In genomic region chr14:27386391-27386790, GRCh38 we compare ENCODE assay signal across 20 cellular contexts.
DNase-seq lines count a peak whose midpoint lies in the region; ATAC-seq, FAIRE-seq and TF ChIP-seq lines count a peak whose summit lies in the region.
"Had no signal": no experiment of that assay in that cellular context is flagged by ENCODE, and none has a peak within 500 bp of the region (broad histone marks: within the 10 kb centered on the region; RNA-seq: fewer than 3 reads in every experiment).

No MANE protein-coding gene starts in this region.

- no peaks in the 10 kb centered on the region for H4K20me1 ChIP-seq in astrocyte (ENCODE audit: insufficient read depth, low read length)

- FAIRE-seq in astrocyte (lab: Jason Lieb, UNC): no peak
- FAIRE-seq: A204.1, H1, HepG2 had no signal

- H3K4me2 ChIP-seq in astrocyte (ENCODE audit: low read length): no peak overlapping the region

- H3K27ac Mint-ChIP-seq in astrocyte (ENCODE audit: unreplicated experiment) (peak overlapping the region; percentile 82), mesothelial cell of epicardium (no peak overlapping the region)
- no peak overlapping the region for H3K27ac Mint-ChIP-seq in activated CD8-positive, alpha-beta memory T cell treated with anti-CD3 and anti-CD28 coated beads, Interleukin-2, amount 10 ng/mL, durations not matched to agents 7 days and 5 days
- H3K27ac Mint-ChIP-seq: CD4-positive, alpha-beta T cell; IgD-negative memory B cell had no signal

- H3K9me3 Mint-ChIP-seq in astrocyte (ENCODE audit: unreplicated experiment) (no peaks in the 10 kb centered on the region), mesothelial cell of epicardium (no peaks in the 10 kb centered on the region)
- peaks cover 23% of the 10 kb centered on the region for H3K9me3 Mint-ChIP-seq in activated CD8-positive, alpha-beta memory T cell treated with anti-CD3 and anti-CD28 coated beads, Interleukin-2, amount 10 ng/mL, durations not matched to agents 7 days and 5 days (ENCODE audit: low read depth)

- H3K36me3 Mint-ChIP-seq in astrocyte (ENCODE audit: low read depth, unreplicated experiment) (no peaks in the 10 kb centered on the region), mesothelial cell of epicardium (no peaks in the 10 kb centered on the region)
- H3K36me3 Mint-ChIP-seq in activated CD8-positive, alpha-beta memory T cell treated with anti-CD3 and anti-CD28 coated beads, Interleukin-2, amount 10 ng/mL, durations not matched to agents 7 days and 5 days: no peaks in the 10 kb centered on the region
- H3K36me3 Mint-ChIP-seq: IgD-negative memory B cell had no signal

- H3K4me3 Mint-ChIP-seq in astrocyte (ENCODE audit: unreplicated experiment) (no peak overlapping the region), mesothelial cell of epicardium (no peak overlapping the region)
- no peak overlapping the region for H3K4me3 Mint-ChIP-seq in activated CD8-positive, alpha-beta memory T cell treated with anti-CD3 and anti-CD28 coated beads, Interleukin-2, amount 10 ng/mL, durations not matched to agents 7 days and 5 days
- H3K4me3 Mint-ChIP-seq: CD4-positive, alpha-beta T cell; IgD-negative memory B cell had no signal

- H3K27ac ChIP-seq in astrocyte (ENCODE audit: low read depth, low read length): no peak overlapping the region
- H3K27ac ChIP-seq: C4-2B, HL-60 had no signal

- no peaks in the 10 kb centered on the region for H3K27me3 ChIP-seq in astrocyte (ENCODE audit: insufficient read depth, low read length)

- DNase-seq in HT1080 (ENCODE audit: low read depth) (peak; percentile 10), astrocyte (ENCODE audit: low read depth) (peak; percentile 60), fibroblast of peridontal ligament (ENCODE audit: extremely low read depth) (peak; percentile 29), mesothelial cell of epicardium (ENCODE audit: low spot score in 2 of 2, unreplicated experiment in 2 of 2) (no peak), D341Med (ENCODE audit: low spot score) (no peak)
- no peak for DNase-seq in activated CD8-positive, alpha-beta memory T cell treated with anti-CD3 and anti-CD28 coated beads, Interleukin-2, amount 10 ng/mL, durations not matched to agents 7 days and 5 days
- DNase-seq: AML-193; Caco-2; CD4-positive, alpha-beta T cell; DMS153; DMS79; GF-D8; KBM-7 had no signal

- no peak for TF ChIP-seq CTCF in astrocyte (IDR thresholded peaks at IDR 0.05; ENCODE audit: insufficient read depth, low read depth, low read length)
- no peak for TF ChIP-seq CTCF in mesothelial cell of epicardium (IDR thresholded peaks at IDR 0.05; ENCODE audit: unreplicated experiment)

- no peak overlapping the region for H3K9ac ChIP-seq in astrocyte (ENCODE audit: low read length)

- H3K27me3 Mint-ChIP-seq in astrocyte (ENCODE audit: low read depth, unreplicated experiment): no peaks in the 10 kb centered on the region
- H3K27me3 Mint-ChIP-seq in mesothelial cell of epicardium (ENCODE audit: low read depth): no peaks in the 10 kb centered on the region
- H3K27me3 Mint-ChIP-seq in activated CD8-positive, alpha-beta memory T cell treated with anti-CD3 and anti-CD28 coated beads, Interleukin-2, amount 10 ng/mL, durations not matched to agents 7 days and 5 days: no peaks in the 10 kb centered on the region
- H3K27me3 Mint-ChIP-seq: CD4-positive, alpha-beta T cell; IgD-negative memory B cell had no signal

- peaks cover 8% of the 10 kb centered on the region for H3K4me1 ChIP-seq in astrocyte (ENCODE audit: insufficient read depth, low read length)
- H3K4me1 ChIP-seq: Caco-2, HAP-1 had no signal

- CTCF ChIA-PET in activated CD8-positive, alpha-beta memory T cell treated with anti-CD3 and anti-CD28 coated beads, Interleukin-2, amount 10 ng/mL, durations not matched to agents 7 days and 5 days (lab: Charles Lee): no interaction called here

- H3K4me3 ChIP-seq in astrocyte (ENCODE audit: insufficient read depth, low read depth, low read length): no peak overlapping the region
- H3K4me3 ChIP-seq: HAP-1 had no signal

- H3K9me3 ChIP-seq in astrocyte (ENCODE audit: insufficient read depth, low read depth, low read length): no peaks in the 10 kb centered on the region
- H3K9me3 ChIP-seq: Caco-2 had no signal

- no peak overlapping the region for H2AFZ ChIP-seq in astrocyte (ENCODE audit: low read depth, low read length)

- ATAC-seq in activated CD8-positive, alpha-beta memory T cell treated with anti-CD3 and anti-CD28 coated beads, Interleukin-2, amount 10 ng/mL, durations not matched to agents 7 days and 5 days: no peak
- ATAC-seq: HepG2 had no signal

- no peaks in the 10 kb centered on the region for H3K79me2 ChIP-seq in astrocyte (ENCODE audit: insufficient read depth, low read length)

- H3K36me3 ChIP-seq in astrocyte (ENCODE audit: insufficient read depth, low read length): no peaks in the 10 kb centered on the region
- H3K36me3 ChIP-seq: HAP-1 had no signal

- H3K4me1 Mint-ChIP-seq in astrocyte (ENCODE audit: low read depth, unreplicated experiment) (peaks cover 30% of the 10 kb centered on the region), mesothelial cell of epicardium (peaks cover 11% of the 10 kb centered on the region)
- H3K4me1 Mint-ChIP-seq in activated CD8-positive, alpha-beta memory T cell treated with anti-CD3 and anti-CD28 coated beads, Interleukin-2, amount 10 ng/mL, durations not matched to agents 7 days and 5 days: no peaks in the 10 kb centered on the region
- H3K4me1 Mint-ChIP-seq: IgD-negative memory B cell had no signal

Comparison
In these comparisons a context has a peak if more than half of its experiments do, and no peak if none do; other contexts are left out.
1. DNase-seq: peak in HT1080 (single experiment), astrocyte (single experiment) and fibroblast of peridontal ligament (single experiment); none in mesothelial cell of epicardium (0 of 2), D341Med (single experiment) and activated CD8-positive, alpha-beta memory T cell treated with anti-CD3 and anti-CD28 coated beads, Interleukin-2, amount 10 ng/mL, durations not matched to agents 7 days and 5 days (single experiment).